In genomic region chr11:46920709-46921108, GRCh38 we compare ENCODE assay signal across 11 cellular contexts. TPM values are rescaled to one million over a fixed set of nuclear protein-coding genes. Genes with fewer than 3 reads are reported as not detected.
DNase-seq lines count a peak whose midpoint lies in the region; TF ChIP-seq lines count a peak whose summit lies in the region.
"Had no signal": no experiment of that assay in that cellular context is flagged by ENCODE, and none has a peak within 500 bp of the region (broad histone marks: within the 10 kb centered on the region; RNA-seq: fewer than 3 reads in every experiment).

No MANE protein-coding gene starts in this region.

- POLR2A ChIA-PET in RWPE1 (lab: Yijun Ruan, JAX; ENCODE audit: low non-redundant PET), result no interaction called here

- no peak overlapping the region for H3K14ac ChIP-seq in neuronal stem cell (ENCODE audit: low read length)

- H4K8ac ChIP-seq in neuronal stem cell (ENCODE audit: low read depth, low read length), result no peak overlapping the region

- no peak overlapping the region for H2BK5ac ChIP-seq in neuronal stem cell (ENCODE audit: low read length)

- H2BK15ac ChIP-seq in neuronal stem cell (ENCODE audit: low read length), result no peak overlapping the region

- H3K36me3 ChIP-seq in neuronal stem cell (replicated peaks in 1 of 2; ENCODE audit: control insufficient read depth in 2 of 2, insufficient read depth in 2 of 2, low read length in 2 of 2), result no peaks in the 10 kb centered on the region

- no peak for TF ChIP-seq CTCF in RWPE1 (conservative IDR thresholded peaks at IDR 0.05; ENCODE audit: low read depth)

- no peak overlapping the region for H3K23ac ChIP-seq in neuronal stem cell (ENCODE audit: low read depth, low read length, poor library complexity)

- peak overlapping the region; percentile 52 for H2AFZ ChIP-seq in neuronal stem cell (ENCODE audit: low read length)

- H3K4me2 ChIP-seq in neuronal stem cell (ENCODE audit: insufficient read depth, low read length, poor library complexity, severe bottlenecking), result no peak overlapping the region

- H3K9me3 ChIP-seq in neuronal stem cell (replicated peaks in 1 of 2; ENCODE audit: control insufficient read depth in 2 of 2, insufficient read depth in 1 of 2, low read depth in 1 of 2, low read length in 2 of 2), result no peaks in the 10 kb centered on the region

- peaks cover 7% of the 10 kb centered on the region for H3K79me1 ChIP-seq in neuronal stem cell (ENCODE audit: low read depth, low read length)

- no CpG with 5 or more reads among the region's 4 CpGs for WGBS in neuronal stem cell (ENCODE audit: extremely low coverage in 2 of 2, insufficient read length in 2 of 2, insufficient replicate concordance in 1 of 2), 2 donors

- no peak overlapping the region for H3K4ac ChIP-seq in neuronal stem cell (ENCODE audit: low read length)

- H3K4me1 ChIP-seq in neuronal stem cell (ENCODE audit: control insufficient read depth in 2 of 2, insufficient read depth in 1 of 2, low read depth in 1 of 2, low read length in 2 of 2), result peaks cover 10 to 16% of the 10 kb centered on the region in 2 donors

- H2BK120ac ChIP-seq in neuronal stem cell (ENCODE audit: low read depth, low read length), result no peak overlapping the region

- no peak overlapping the region for H3K9ac ChIP-seq in neuronal stem cell (ENCODE audit: low read depth, low read length, poor library complexity)

- H3K4me3 ChIP-seq in neuronal stem cell (ENCODE audit: low read length in 2 of 2), result no peak overlapping the region

- no peaks in the 10 kb centered on the region for H3K27me3 ChIP-seq in neuronal stem cell (ENCODE audit: control insufficient read depth in 3 of 3, insufficient read depth in 3 of 3, low read depth in 1 of 3, low read length in 3 of 3)

- no peak overlapping the region for H2BK12ac ChIP-seq in neuronal stem cell (ENCODE audit: low read length)

- CTCF ChIA-PET in RWPE1 (lab: Yijun Ruan, JAX), result interaction anchor here (0.6 to 1.0 kb wide), 3 partner anchors 9 to 1125 kb away, joined by 3 to 4 read pairs (median 3); no protein-coding TSS in a partner anchor

- no peak overlapping the region for H3K18ac ChIP-seq in neuronal stem cell (ENCODE audit: low read length)

- H3K27ac ChIP-seq in RWPE1, result peak overlapping the region; percentile 53
- no peak overlapping the region for H3K27ac ChIP-seq in neuronal stem cell (replicated peaks; ENCODE audit: low read length)

- DNase-seq in AG08396 (ENCODE audit: low spot score), result peak; percentile 93
- peak; percentile 81 for DNase-seq in RWPE1 (ENCODE audit: low spot score)
- DNase-seq in fibroblast of peridontal ligament (ENCODE audit: extremely low read depth), result peak; percentile 99
- DNase-seq in neuronal stem cell (ENCODE audit: low spot score), result no peak
- no peak for DNase-seq in DMS153 treated with DMSO at 0.1 percent for 48 hours (lab: John Stamatoyannopoulos, UW; ENCODE audit: unreplicated experiment)
- no peak for DNase-seq in activated gamma-delta T cell treated with Interleukin-2 at 50 U/mL for 16 hours
- no peak for DNase-seq in OCI-M1 (lab: John Stamatoyannopoulos, UW)
- DNase-seq in SK-N-DZ (ENCODE audit: low spot score), result no peak
- DNase-seq: activated gamma-delta T cell; CD4-positive, alpha-beta T cell; immature natural killer cell had no signal

- H2AK5ac ChIP-seq in neuronal stem cell (ENCODE audit: low read depth, low read length), result no peak overlapping the region

- no peak overlapping the region for H4K91ac ChIP-seq in neuronal stem cell (ENCODE audit: low read depth, low read length, poor library complexity)

RNA-seq across cellular contexts. Expression of gene LRP4, which starts 2.4 kb away (rescaled TPM):
- 8.9 TPM for polyA plus RNA-seq in neuronal stem cell (2013, experiment 1 of 2)
- polyA plus RNA-seq in neuronal stem cell (2013, experiment 2 of 2), result 9.0 TPM
- 4.2 and 5.8 TPM in 2 replicates for polyA plus RNA-seq in SK-N-DZ (2014; cell fraction: cytosol; rRNA removed)
- polyA plus RNA-seq in SK-N-DZ (2014; cell fraction: nucleus; rRNA removed), result 5.7 and 9.1 TPM in 2 replicates
- polyA plus RNA-seq: immature natural killer cell had no signal

RNA-seq across cellular contexts. Expression of gene CSTPP1, which starts 15.9 kb away (rescaled TPM):
- polyA plus RNA-seq in neuronal stem cell (2013, experiment 1 of 2), result 51.8 TPM
- polyA plus RNA-seq in neuronal stem cell (2013, experiment 2 of 2), result 50.2 TPM
- 40.4 and 41.4 TPM in 2 replicates for polyA plus RNA-seq in SK-N-DZ (2014; cell fraction: cytosol; rRNA removed)
- polyA plus RNA-seq in SK-N-DZ (2014; cell fraction: nucleus; rRNA removed), result 20.4 and 22.5 TPM in 2 replicates

Comparison
In these comparisons a context has a peak if more than half of its experiments do, and no peak if none do; other contexts are left out.
1. DNase-seq: peak in AG08396 (single experiment), RWPE1 (single experiment) and fibroblast of peridontal ligament (single experiment); none in neuronal stem cell (single experiment), DMS153 treated with DMSO at 0.1 percent for 48 hours (single experiment), activated gamma-delta T cell treated with Interleukin-2 at 50 U/mL for 16 hours (single experiment), OCI-M1 (single experiment) and SK-N-DZ (single experiment).